ENCODE assay signal across 2 cellular contexts in genomic region chr1:229844675-229845074, GRCh38.
TF ChIP-seq lines count a peak whose summit lies in the region.

No MANE protein-coding gene starts in this region.

TF ChIP-seq in GM23338, 12 proteins besides CTCF, POLR2A, EP300 and RAD21 (continued from another document):
- no peak for TF ChIP-seq ZNF462 (CRISPR knock-in tag; IDR thresholded peaks at IDR 0.05)
- no peak for TF ChIP-seq REST (IDR thresholded peaks at IDR 0.05; ENCODE audit: unreplicated experiment)
- TF ChIP-seq POLR2AphosphoS5 (IDR thresholded peaks at IDR 0.05; ENCODE audit: low read depth): no peak
- TF ChIP-seq ZNF331 (CRISPR knock-in tag; IDR thresholded peaks at IDR 0.05; ENCODE audit: low read depth): no peak
- TF ChIP-seq JUNB (IDR thresholded peaks at IDR 0.05; ENCODE audit: unreplicated experiment): no peak
- no peak for TF ChIP-seq EZH2 (IDR thresholded peaks at IDR 0.05; ENCODE audit: low read depth, unreplicated experiment)
- TF ChIP-seq NANOG (IDR thresholded peaks at IDR 0.05; ENCODE audit: borderline replicate concordance): no peak
- no peak for TF ChIP-seq EZH2phosphoT487 (IDR thresholded peaks at IDR 0.05; ENCODE audit: unreplicated experiment)

TF ChIP-seq in WTC11, 78 proteins besides CTCF, POLR2A, EP300 and RAD21 (continued from another document):
- no peak for TF ChIP-seq ERG (CRISPR knock-in tag; IDR thresholded peaks at IDR 0.05)
- TF ChIP-seq ESRRA (CRISPR knock-in tag; IDR thresholded peaks at IDR 0.05; ENCODE audit: borderline replicate concordance): no peak
- TF ChIP-seq GTF2I (CRISPR knock-in tag; conservative IDR thresholded peaks at IDR 0.05): no peak
- no peak for TF ChIP-seq JAZF1 (CRISPR knock-in tag; IDR thresholded peaks at IDR 0.05)
- TF ChIP-seq ZNF416 (CRISPR knock-in tag; IDR thresholded peaks at IDR 0.05): no peak
- no peak for TF ChIP-seq FOXK1 (CRISPR knock-in tag; IDR thresholded peaks at IDR 0.05)
